8 cellular contexts compared by ENCODE assay signal in genomic region chr5:134226441-134227192, GRCh38. TPM values are rescaled to one million over a fixed set of nuclear protein-coding genes. Genes with fewer than 3 reads are reported as not detected.
DNase-seq lines count a peak whose midpoint lies in the region; ATAC-seq and TF ChIP-seq lines count a peak whose summit lies in the region.

No MANE protein-coding gene starts in this region.

- intact Hi-C loops in activated CD8-positive, alpha-beta T cell treated with anti-CD3 and anti-CD28 coated beads for 36 hours (cut with micrococcal nuclease) = no loop called here

- no peaks in the 10 kb centered on the region for H3K9me3 ChIP-seq in neutrophil

- H3K36me3 Mint-ChIP-seq in activated CD8-positive, alpha-beta T cell treated with anti-CD3 and anti-CD28 coated beads for 36 hours (ENCODE audit: low read depth) = peaks cover 29% of the 10 kb centered on the region

- TF ChIP-seq CTCF in AG04449 (IDR thresholded peaks at IDR 0.05; ENCODE audit: insufficient read depth, low read length, missing control alignments) (no peak), fibroblast of mammary gland (conservative IDR thresholded peaks at IDR 0.05; ENCODE audit: control insufficient read depth, insufficient read depth, low read depth, low read length) (no peak), neutrophil (IDR thresholded peaks at IDR 0.05) (no peak)
- TF ChIP-seq CTCF in activated CD8-positive, alpha-beta T cell treated with anti-CD3 and anti-CD28 coated beads for 36 hours (IDR thresholded peaks at IDR 0.05) = no peak

- no peaks in the 10 kb centered on the region for H3K27me3 Mint-ChIP-seq in activated CD8-positive, alpha-beta T cell treated with anti-CD3 and anti-CD28 coated beads for 36 hours

- H3K9me3 Mint-ChIP-seq in activated CD8-positive, alpha-beta T cell treated with anti-CD3 and anti-CD28 coated beads for 36 hours = no peaks in the 10 kb centered on the region

- POLR2A ChIA-PET in AG04449 (lab: Yijun Ruan, JAX) = interaction anchor here (0.6 to 2.3 kb wide), 5 partner anchors 10 to 50 kb away, joined by 3 to 28 read pairs (median 6); partner anchors contain the start of gene SKP1
- POLR2A ChIA-PET in activated CD8-positive, alpha-beta T cell treated with anti-CD3 and anti-CD28 coated beads for 36 hours (lab: Charles Lee) = interaction anchor here (0.8 to 2.9 kb wide), 10 partner anchors 10 to 678 kb away, joined by 3 to 28 read pairs (median 4); partner anchors contain the start of genes PCBD2 and SKP1

- H3K36me3 ChIP-seq in neutrophil = no peaks in the 10 kb centered on the region

- H3K4me1 ChIP-seq in neutrophil (ENCODE audit: control insufficient read depth in 1 of 2, insufficient read depth in 1 of 2, low read depth in 1 of 2, low read length in 1 of 2) = peaks cover 44 to 46% of the 10 kb centered on the region in 2 experiments

- ATAC-seq in GM19023 (IDR thresholded peaks at IDR 0.05; ENCODE audit: unreplicated experiment) (peak; percentile 19), HG03565 (IDR thresholded peaks at IDR 0.05; ENCODE audit: unreplicated experiment) (peak; percentile 12)
- ATAC-seq in activated CD8-positive, alpha-beta T cell treated with anti-CD3 and anti-CD28 coated beads for 36 hours = peak; percentile 56

- H3K27ac ChIP-seq in neutrophil = peak overlapping the region; percentile 91

- no peaks in the 10 kb centered on the region for H3K27me3 ChIP-seq in neutrophil

- DNase-seq in AG04449 (ENCODE audit: low read depth, low spot score) (no peak), fibroblast of mammary gland (ENCODE audit: low read depth) (no peak), AG20443 (ENCODE audit: low spot score) (no peak), HCEC 1CT (no peak)
- DNase-seq in activated CD8-positive, alpha-beta T cell treated with anti-CD3 and anti-CD28 coated beads for 36 hours = peak; percentile 84

- peak overlapping the region; percentile 99 for H3K27ac Mint-ChIP-seq in activated CD8-positive, alpha-beta T cell treated with anti-CD3 and anti-CD28 coated beads for 36 hours

- H3K4me3 ChIP-seq in AG04449 (ENCODE audit: low read depth, low read length) (peak overlapping the region; percentile 93), fibroblast of mammary gland (ENCODE audit: control insufficient read depth, low read depth, low read length) (peak overlapping the region; percentile 92), neutrophil (ENCODE audit: low read depth in 1 of 2, low read length in 1 of 2) (peak overlapping the region; percentile 89 to 95)

- CTCF ChIA-PET in AG04449 (lab: Yijun Ruan, JAX) = interaction anchor here (0.7 to 2.1 kb wide), 8 partner anchors 11 to 63 kb away, joined by 3 to 9 read pairs (median 4); partner anchors contain the start of gene SKP1
- CTCF ChIA-PET in activated CD8-positive, alpha-beta T cell treated with anti-CD3 and anti-CD28 coated beads for 36 hours (lab: Charles Lee) = interaction anchor here (0.8 to 1.1 kb wide), 6 partner anchors 10 to 361 kb away, joined by 3 to 5 read pairs (median 3); no protein-coding TSS in a partner anchor

- peaks cover 29% of the 10 kb centered on the region for H3K4me1 Mint-ChIP-seq in activated CD8-positive, alpha-beta T cell treated with anti-CD3 and anti-CD28 coated beads for 36 hours (ENCODE audit: low read depth)

- H3K4me3 Mint-ChIP-seq in activated CD8-positive, alpha-beta T cell treated with anti-CD3 and anti-CD28 coated beads for 36 hours = peak overlapping the region; percentile 98

RNA-seq across cellular contexts. Expression of gene PPP2CA, which starts 0.7 kb away (rescaled TPM):
- 100 to 1,000 TPM; 147 to 153 TPM for total RNA-seq in activated CD8-positive, alpha-beta T cell treated with anti-CD3 and anti-CD28 coated beads for 36 hours

RNA-seq across cellular contexts. Expression of gene SKP1, which starts 49.9 kb away (rescaled TPM):
- 100 to 1,000 TPM; 235 to 242 TPM for total RNA-seq in activated CD8-positive, alpha-beta T cell treated with anti-CD3 and anti-CD28 coated beads for 36 hours
